ENCODE assay signal across 9 cellular contexts in the genomic region with DNA sequence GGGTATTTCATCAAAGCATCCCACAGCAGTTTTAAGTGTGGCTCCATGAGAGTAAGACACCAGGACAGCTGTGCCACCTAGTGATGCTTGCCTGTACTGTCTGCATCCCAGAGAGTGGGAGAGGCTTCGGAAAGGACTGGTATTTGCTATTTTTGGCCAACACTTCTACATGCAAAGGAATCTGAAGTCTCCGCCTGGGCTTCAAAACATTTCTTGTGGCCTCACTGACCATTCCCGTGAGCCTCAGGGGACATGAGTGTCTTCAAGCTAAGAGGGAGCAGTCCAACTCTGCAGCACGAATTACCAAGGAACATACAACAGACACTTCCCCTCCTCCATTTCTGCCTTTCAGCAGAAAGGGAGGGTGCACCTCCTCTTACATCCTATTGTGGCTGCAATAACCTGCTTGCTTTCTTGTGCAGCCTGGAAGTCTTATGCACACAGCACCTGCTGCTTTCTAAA.
A peak's percentile ranks its signal among the peaks of the same experiment; 100 is the strongest.
DNase-seq lines count a peak whose midpoint lies in the region; ATAC-seq, FAIRE-seq and TF ChIP-seq lines count a peak whose summit lies in the region.
"Had no signal": no experiment of that assay in that cellular context is flagged by ENCODE, and none has a peak within 500 bp of the region (broad histone marks: within the 10 kb centered on the region; RNA-seq: fewer than 3 reads in every experiment).

No MANE protein-coding gene starts in this region.

- peak overlapping the region in 1 of 3 experiments; percentile 18 for H3K4me3 Mint-ChIP-seq in nephron
- no peak overlapping the region for H3K4me3 Mint-ChIP-seq in activated CD4-positive, alpha-beta memory T cell treated with anti-CD3 and anti-CD28 coated beads for 36 hours
- H3K4me3 Mint-ChIP-seq: memory B cell had no signal

- H2AFZ ChIP-seq in endothelial cell of umbilical vein (ENCODE audit: low read depth, low read length), result no peak overlapping the region

- no peak overlapping the region for H3K9ac ChIP-seq in endothelial cell of umbilical vein (replicated peaks; ENCODE audit: extremely low read depth, insufficient read depth, low read length)

- no peak overlapping the region for H3K4me3 ChIP-seq in endothelial cell of umbilical vein (replicated peaks in 1 of 3; ENCODE audit: insufficient read depth in 1 of 3, low read depth in 1 of 3, low read length in 3 of 3)

- no peaks in the 10 kb centered on the region for H3K9me3 ChIP-seq in endothelial cell of umbilical vein (replicated peaks; ENCODE audit: control insufficient read depth, insufficient read depth, low read length)

- H3K36me3 ChIP-seq in endothelial cell of umbilical vein (ENCODE audit: control insufficient read depth in 2 of 2, extremely low read depth in 1 of 2, insufficient read depth in 2 of 2, low read length in 2 of 2), result no peaks in the 10 kb centered on the region

- peak overlapping the region; percentile 50 to 64 (median 56) for H3K27ac Mint-ChIP-seq in nephron
- no peak overlapping the region for H3K27ac Mint-ChIP-seq in activated CD4-positive, alpha-beta memory T cell treated with anti-CD3 and anti-CD28 coated beads for 36 hours
- H3K27ac Mint-ChIP-seq: memory B cell had no signal

- H3K4me1 ChIP-seq in endothelial cell of umbilical vein (ENCODE audit: control insufficient read depth, extremely low read depth, insufficient read depth, low read length), result no peaks in the 10 kb centered on the region

- no peaks in the 10 kb centered on the region for H3K9me1 ChIP-seq in endothelial cell of umbilical vein (replicated peaks; ENCODE audit: control insufficient read depth, extremely low read depth, insufficient read depth, low read length)

- CTCF ChIA-PET in endothelial cell of umbilical vein (lab: Charles Lee), result interaction anchor here (0.7 to 5.4 kb wide), 21 partner anchors 10 to 782 kb away, joined by 3 to 61 read pairs (median 4); no protein-coding TSS in a partner anchor
- CTCF ChIA-PET in activated CD4-positive, alpha-beta memory T cell treated with anti-CD3 and anti-CD28 coated beads for 36 hours (lab: Charles Lee), result interaction anchor here (1.0 to 1.2 kb wide), 3 partner anchors 24 to 466 kb away, joined by 3 to 4 read pairs (median 3); no protein-coding TSS in a partner anchor

- no peak for TF ChIP-seq POLR2A in endothelial cell of umbilical vein (IDR thresholded peaks at IDR 0.05; ENCODE audit: low read depth, low read length)

- no peaks in the 10 kb centered on the region for H3K9me3 Mint-ChIP-seq in nephron
- no peaks in the 10 kb centered on the region for H3K9me3 Mint-ChIP-seq in activated CD4-positive, alpha-beta memory T cell treated with anti-CD3 and anti-CD28 coated beads for 36 hours
- H3K9me3 Mint-ChIP-seq: memory B cell had no signal

- BruUV-seq in endothelial cell of umbilical vein (replicated peaks; lab: Mats Ljungman, UMichigan), result no TSS peak

- no peaks in the 10 kb centered on the region for H3K36me3 Mint-ChIP-seq in nephron (ENCODE audit: low read depth)
- no peaks in the 10 kb centered on the region for H3K36me3 Mint-ChIP-seq in activated CD4-positive, alpha-beta memory T cell treated with anti-CD3 and anti-CD28 coated beads for 36 hours
- H3K36me3 Mint-ChIP-seq: memory B cell had no signal

- peaks cover 7% of the 10 kb centered on the region for H3K27me3 Mint-ChIP-seq in nephron (ENCODE audit: low read depth)
- H3K27me3 Mint-ChIP-seq in activated CD4-positive, alpha-beta memory T cell treated with anti-CD3 and anti-CD28 coated beads for 36 hours, result peaks cover 11% of the 10 kb centered on the region

- peaks cover 36% of the 10 kb centered on the region for H3K4me1 Mint-ChIP-seq in nephron
- no peaks in the 10 kb centered on the region for H3K4me1 Mint-ChIP-seq in activated CD4-positive, alpha-beta memory T cell treated with anti-CD3 and anti-CD28 coated beads for 36 hours (ENCODE audit: low read depth)
- H3K4me1 Mint-ChIP-seq: memory B cell had no signal

- dilution Hi-C loops in endothelial cell of umbilical vein (cut with MboI; ENCODE audit: extremely low pct_ligation_motif_present, low sequenced_read_pairs), result no loop called here

- no peak overlapping the region for H3K27ac ChIP-seq in endothelial cell of umbilical vein (ENCODE audit: insufficient read depth, low read depth, low read length)

- peak; percentile 85 for DNase-seq in GM03348 (ENCODE audit: low spot score)
- DNase-seq in NCI-H526 (lab: John Stamatoyannopoulos, UW), result peak; percentile 27 to 67
- peak; percentile 70 for DNase-seq in endothelial cell of umbilical vein (ENCODE audit: low read depth, low spot score)
- no peak for DNase-seq in activated CD4-positive, alpha-beta memory T cell treated with anti-CD3 and anti-CD28 coated beads for 36 hours
- no peak for DNase-seq in activated CD4-positive, alpha-beta T cell treated with anti-CD3 and anti-CD28 coated beads, Interleukin-2, amount 50 U/mL, for 1 hour

- intact Hi-C loops in endothelial cell of umbilical vein (cut with micrococcal nuclease), result loop anchor here (1.0 to 2.0 kb wide), 5 partner anchors 17 to 543 kb away; no protein-coding TSS in a partner anchor
- intact Hi-C loops in activated CD4-positive, alpha-beta memory T cell treated with anti-CD3 and anti-CD28 coated beads for 36 hours (cut with micrococcal nuclease), result loop anchor here (10.0 kb wide), 2 partner anchors 207 to 577 kb away; partner anchors contain the start of gene ICE2

- no peaks in the 10 kb centered on the region for H3K27me3 ChIP-seq in endothelial cell of umbilical vein (ENCODE audit: control insufficient read depth in 2 of 2, insufficient read depth in 2 of 2, low read length in 2 of 2)

- no peaks in the 10 kb centered on the region for H4K20me1 ChIP-seq in endothelial cell of umbilical vein (replicated peaks; ENCODE audit: control insufficient read depth, extremely low read depth, insufficient read depth, low read length)

- TF ChIP-seq CTCF in endothelial cell of umbilical vein (IDR thresholded peaks at IDR 0.05; ENCODE audit: extremely low read depth in 1 of 2, insufficient read depth in 1 of 2, low read depth in 1 of 2, low read length in 2 of 2) (peak; percentile 68 to 78), nephron (IDR thresholded peaks at IDR 0.05; ENCODE audit: unreplicated experiment in 3 of 3) (peak; percentile 58 to 68 (median 64))

- no peak overlapping the region for H3K4me2 ChIP-seq in endothelial cell of umbilical vein (ENCODE audit: insufficient read depth, low read length)

- H3K79me2 ChIP-seq in endothelial cell of umbilical vein (ENCODE audit: control insufficient read depth, insufficient read depth, low read length), result no peaks in the 10 kb centered on the region

- peak; percentile 94 for FAIRE-seq in endothelial cell of umbilical vein (lab: Jason Lieb, UNC)

- ATAC-seq in HG03108 (IDR thresholded peaks at IDR 0.05; ENCODE audit: unreplicated experiment) (no peak), GM21367 (IDR thresholded peaks at IDR 0.05; ENCODE audit: unreplicated experiment) (no peak)

- POLR2A ChIA-PET in endothelial cell of umbilical vein (lab: Charles Lee), result no interaction called here
- POLR2A ChIA-PET in activated CD4-positive, alpha-beta memory T cell treated with anti-CD3 and anti-CD28 coated beads for 36 hours (lab: Charles Lee), result no interaction called here

TF ChIP-seq in endothelial cell of umbilical vein, 7 proteins besides CTCF, POLR2A, EP300 and RAD21:
- TF ChIP-seq GATA2 (IDR thresholded peaks at IDR 0.05; ENCODE audit: insufficient read depth, insufficient read length, low read depth, low read length) (peak; percentile 18), EZH2 (IDR thresholded peaks at IDR 0.05; ENCODE audit: borderline replicate concordance, low read depth, low read length, severe bottlenecking) (no peak)

Comparison
In these comparisons a context has a peak if more than half of its experiments do, and no peak if none do; other contexts are left out.
1. DNase-seq: peak in GM03348 (single experiment), NCI-H526 (2 of 2) and endothelial cell of umbilical vein (single experiment); none in activated CD4-positive, alpha-beta memory T cell treated with anti-CD3 and anti-CD28 coated beads for 36 hours (single experiment) and activated CD4-positive, alpha-beta T cell treated with anti-CD3 and anti-CD28 coated beads, Interleukin-2, amount 50 U/mL, for 1 hour (single experiment).